9 cellular contexts compared by ENCODE assay signal in the genomic region with DNA sequence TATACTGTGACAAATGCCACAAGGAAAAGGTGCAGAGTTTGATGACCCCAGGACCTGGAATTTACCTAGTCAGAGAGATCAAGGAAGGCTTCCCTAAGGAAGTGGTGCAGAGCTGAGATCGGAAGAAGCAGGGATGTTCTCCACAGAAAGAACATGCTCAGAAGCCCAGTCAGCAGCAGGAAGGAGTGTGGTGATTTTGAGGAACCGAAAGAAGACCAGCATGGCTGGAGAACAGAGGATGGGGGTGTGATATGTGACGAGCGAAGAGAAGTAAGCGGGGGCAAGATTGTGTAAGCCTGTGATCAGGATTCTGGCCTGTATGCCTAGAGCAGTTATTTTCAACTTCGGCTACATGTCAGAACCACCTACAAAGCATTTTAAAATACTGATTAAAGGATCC. TPM values are rescaled to one million over a fixed set of nuclear protein-coding genes. Genes with fewer than 3 reads are reported as not detected.
DNase-seq lines count a peak whose midpoint lies in the region; ATAC-seq and TF ChIP-seq lines count a peak whose summit lies in the region.
"Had no signal": no experiment of that assay in that cellular context is flagged by ENCODE, and none has a peak within 500 bp of the region (broad histone marks: within the 10 kb centered on the region; RNA-seq: fewer than 3 reads in every experiment).

No MANE protein-coding gene starts in this region.

- no peaks in the 10 kb centered on the region for H3K23me2 ChIP-seq in H9 (ENCODE audit: insufficient read length, low read depth, low read length, poor library complexity, severe bottlenecking)

- no peaks in the 10 kb centered on the region for H4K20me1 ChIP-seq in H9 (ENCODE audit: control insufficient read depth, insufficient read depth, insufficient read length)

- WGBS in H9 (ENCODE audit: extremely low coverage, insufficient read length, low lambda C conversion rate), result no CpG with 5 or more reads among the region's 6 CpGs

- H2BK120ac ChIP-seq in H9 (ENCODE audit: low read depth, low read length, poor library complexity, severe bottlenecking), result no peak overlapping the region

- peaks cover 9% of the 10 kb centered on the region for H3K27me3 Mint-ChIP-seq in H9 (ENCODE audit: low read depth)

- H3K79me2 ChIP-seq in H9 (ENCODE audit: insufficient read depth, low read length), result no peaks in the 10 kb centered on the region

- H2BK15ac ChIP-seq in H9 (ENCODE audit: low read depth, low read length), result no peak overlapping the region

- H4K91ac ChIP-seq in H9 (ENCODE audit: insufficient read length, low read depth, low read length), result no peak overlapping the region

- H3K4me2 ChIP-seq in H9 (ENCODE audit: insufficient read depth, insufficient read length, low read length), result no peak overlapping the region

- no peak overlapping the region for H3K9ac ChIP-seq in H9 (ENCODE audit: extremely low read depth, insufficient read length, low read length)

- no peak overlapping the region for H3K14ac ChIP-seq in H9 (ENCODE audit: insufficient read depth, low read length)

- no peaks in the 10 kb centered on the region for H3K79me1 ChIP-seq in H9 (ENCODE audit: insufficient read depth, low read depth, low read length, poor library complexity, severe bottlenecking)

- no peak overlapping the region for H2AFZ ChIP-seq in H9 (ENCODE audit: low read length)

- H3K18ac ChIP-seq in H9 (ENCODE audit: insufficient read length, low read depth, low read length), result no peak overlapping the region

- no peak overlapping the region for H3K23ac ChIP-seq in H9 (ENCODE audit: insufficient read length, low read depth, low read length)

- H3K56ac ChIP-seq in H9 (ENCODE audit: insufficient read length, low read depth, low read length), result no peak overlapping the region

- no peak overlapping the region for H2BK20ac ChIP-seq in H9 (ENCODE audit: low read depth, low read length, poor library complexity, severe bottlenecking)

- no peak overlapping the region for H4K5ac ChIP-seq in H9 (ENCODE audit: insufficient read length, low read depth, low read length)

- no peak overlapping the region for H3K27ac Mint-ChIP-seq in H9

- peaks cover 0 to 3% of the 10 kb centered on the region in 2 experiments; a peak in 1 of 5 replicates for H3K9me3 Mint-ChIP-seq in H9

- no peak overlapping the region for H3K27ac ChIP-seq in H9 (ENCODE audit: insufficient read length, low read depth, low read length)
- H3K27ac ChIP-seq: epithelial cell of prostate had no signal

- no peak overlapping the region for H3K4ac ChIP-seq in H9 (ENCODE audit: low read depth, low read length)

- H3K4me1 ChIP-seq in H9 (ENCODE audit: insufficient read depth, low read length), result peaks cover 15% of the 10 kb centered on the region

- H3K4me3 Mint-ChIP-seq in H9, result no peak overlapping the region

- H2BK12ac ChIP-seq in H9 (ENCODE audit: insufficient read length, low read depth, low read length), result no peak overlapping the region

- peak; percentile 88 to 93 for DNase-seq in Kasumi-1 (lab: John Stamatoyannopoulos, UW)
- peak; percentile 33 for DNase-seq in midbrain (lab: John Stamatoyannopoulos, UW)
- no peak for DNase-seq in iPS-NIHi7 (ENCODE audit: extremely low spot score)
- no peak for DNase-seq in AG20443 (ENCODE audit: low spot score)
- no peak for DNase-seq in NCI-H1048 (lab: John Stamatoyannopoulos, UW)
- DNase-seq in H9, result no peak

- H3T11ph ChIP-seq in H9 (ENCODE audit: low read length), result no peak overlapping the region

- H3K4me1 Mint-ChIP-seq in H9, result peaks cover 23 to 33% of the 10 kb centered on the region in 2 experiments

- H3K27me3 ChIP-seq in H9 (ENCODE audit: insufficient read depth, low read length), result no peaks in the 10 kb centered on the region

- no peak overlapping the region for H4K8ac ChIP-seq in H9 (replicated peaks; ENCODE audit: insufficient read length, low read depth, low read length)

- no peak for TF ChIP-seq CTCF in H9 (conservative IDR thresholded peaks at IDR 0.05)

- H2BK5ac ChIP-seq in H9 (ENCODE audit: insufficient read length, low read length), result no peak overlapping the region

- ATAC-seq in GM18861 (IDR thresholded peaks at IDR 0.05; ENCODE audit: unreplicated experiment) (peak; percentile 97), HG02610 (IDR thresholded peaks at IDR 0.05; ENCODE audit: unreplicated experiment) (peak; percentile 93)

- no peaks in the 10 kb centered on the region for H3K9me3 ChIP-seq in H9 (ENCODE audit: control insufficient read depth, low read depth, low read length)

- H3K36me3 Mint-ChIP-seq in H9 (ENCODE audit: insufficient read depth in 1 of 3, low read depth in 3 of 3), result peaks cover 0 to 2% (median 0%) of the 10 kb centered on the region in 3 experiments; a peak in 1 of 7 replicates

- H2AK5ac ChIP-seq in H9 (ENCODE audit: insufficient read length, low read length), result no peak overlapping the region

RNA-seq across cellular contexts. Expression of a gene that starts 18.7 kb away (rescaled TPM):
- 10.6 and 11.3 TPM in 2 replicates for total RNA-seq in H9 (2021)

Comparison
In these comparisons a context has a peak if more than half of its experiments do, and no peak if none do; other contexts are left out.
1. DNase-seq: peak in Kasumi-1 (2 of 2) and midbrain (single experiment); none in iPS-NIHi7 (single experiment), AG20443 (single experiment), NCI-H1048 (single experiment) and H9 (single experiment).